ENCODE assay signal across 8 cellular contexts in genomic region chr4:38129452-38129830, GRCh38.
DNase-seq lines count a peak whose midpoint lies in the region; ATAC-seq, FAIRE-seq and TF ChIP-seq lines count a peak whose summit lies in the region.

No MANE protein-coding gene starts in this region.

- SMC1A ChIA-PET in GM12878 (lab: Charles Lee; ENCODE audit: uncharacterized antibody, unreplicated experiment) = interaction anchor here (1.0 to 7.7 kb wide), 19 partner anchors 10 to 675 kb away, joined by 3 to 102 read pairs (median 5); no protein-coding TSS in a partner anchor

- TF ChIP-seq RAD21 in GM12878 (IDR thresholded peaks at IDR 0.05; ENCODE audit: insufficient read depth, low read depth, low read length) = no peak

- ATAC-seq in GM12878 = no peak
- ATAC-seq in HG03520 (IDR thresholded peaks at IDR 0.05; ENCODE audit: unreplicated experiment) = no peak

- H3K4me3 ChIP-seq in GM12878 = no peak overlapping the region
- no peak overlapping the region for H3K4me3 ChIP-seq in transverse colon

- H3K4me1 ChIP-seq in GM12878 (ENCODE audit: control insufficient read depth, insufficient read depth, low read length) (peaks cover 82% of the 10 kb centered on the region), transverse colon (peaks cover 40 to 62% (median 54%) of the 10 kb centered on the region in 4 donors)

- no peaks in the 10 kb centered on the region for H3K27me3 Mint-ChIP-seq in activated naive CD4-positive, alpha-beta T cell treated with anti-CD3 and anti-CD28 coated beads, Interleukin-2, amount 10 ng/mL, durations not matched to agents 7 days and 5 days

- H3K36me3 Mint-ChIP-seq in activated naive CD4-positive, alpha-beta T cell treated with anti-CD3 and anti-CD28 coated beads, Interleukin-2, amount 10 ng/mL, durations not matched to agents 7 days and 5 days = peaks cover 76% of the 10 kb centered on the region

- TSS peak; percentile 63 for BruUV-seq in GM12878 (replicated peaks; lab: Mats Ljungman, UMichigan)

- peak overlapping the region; percentile 96 for H3K27ac ChIP-seq in GM12878 (ENCODE audit: control insufficient read depth, insufficient read depth)
- peak overlapping the region; percentile 28 to 57 (median 48) for H3K27ac ChIP-seq in transverse colon

- peaks cover 1 to 3% of the 10 kb centered on the region in 2 experiments; a peak in 3 of 4 replicates for H3K36me3 ChIP-seq in GM12878 (ENCODE audit: control insufficient read depth in 2 of 2, insufficient read depth in 2 of 2, low read length in 1 of 2)
- peaks cover 0 to 4% (median 0%) of the 10 kb centered on the region in 4 donors for H3K36me3 ChIP-seq in transverse colon

- H3K79me2 ChIP-seq in GM12878 (ENCODE audit: control insufficient read depth, insufficient read depth, low read length) = no peaks in the 10 kb centered on the region

- POLR2A ChIA-PET in GM12878 (lab: Charles Lee) (interaction anchor here (0.9 to 2.5 kb wide), 11 partner anchors 10 to 374 kb away, joined by 3 to 9 read pairs (median 4); no protein-coding TSS in a partner anchor), GM10248 (lab: Yijun Ruan, JAX) (interaction anchor here (1.1 to 2.2 kb wide), 5 partner anchors 10 to 33 kb away, joined by 3 to 9 read pairs (median 4); no protein-coding TSS in a partner anchor)

- TF ChIP-seq EP300 in GM12878 (IDR thresholded peaks at IDR 0.05; ENCODE audit: borderline replicate concordance in 1 of 2, control insufficient read depth in 1 of 2, low read depth in 2 of 2, low read length in 2 of 2) = no peak
- no peak for TF ChIP-seq EP300 in transverse colon (IDR thresholded peaks at IDR 0.05; ENCODE audit: low read depth)

- CTCF ChIA-PET in activated naive CD4-positive, alpha-beta T cell treated with anti-CD3 and anti-CD28 coated beads, Interleukin-2, amount 10 ng/mL, durations not matched to agents 7 days and 5 days (lab: Charles Lee) = interaction anchor here (1.1 to 1.3 kb wide), 2 partner anchors 51 to 55 kb away, joined by 3 to 6 read pairs; no protein-coding TSS in a partner anchor
- CTCF ChIA-PET in GM12878 (lab: Yijun Ruan, JAX) (interaction anchor here (0.8 to 2.4 kb wide), 14 partner anchors 10 to 731 kb away, joined by 3 to 14 read pairs (median 5); no protein-coding TSS in a partner anchor), GM10248 (lab: Yijun Ruan, JAX) (interaction anchor here (0.7 to 3.4 kb wide), 13 partner anchors 8 to 653 kb away, joined by 3 to 19 read pairs (median 5); partner anchors contain the start of gene TLR10)

- TF ChIP-seq CTCF in GM12878 (IDR thresholded peaks at IDR 0.05 in 2 of 3, conservative IDR thresholded peaks at IDR 0.05 in 1 of 3; ENCODE audit: control insufficient read depth in 2 of 3, extremely low read depth in 1 of 3, insufficient read depth in 1 of 3, low read depth in 3 of 3, low read length in 3 of 3) (no peak), transverse colon (IDR thresholded peaks at IDR 0.05) (no peak), GM10248 (IDR thresholded peaks at IDR 0.05; ENCODE audit: control extremely low read depth, extremely low read depth, low read depth, missing control alignments) (no peak)

- intact Hi-C loops in GM12878 (cut with micrococcal nuclease; ENCODE audit: unreplicated experiment) (loop anchor here (1.0 to 2.0 kb wide), 3 partner anchors 49 to 601 kb away; no protein-coding TSS in a partner anchor), transverse colon (cut with DNase I; ENCODE audit: low total_unique reads) (no loop called here)

- H3K27ac Mint-ChIP-seq in activated naive CD4-positive, alpha-beta T cell treated with anti-CD3 and anti-CD28 coated beads, Interleukin-2, amount 10 ng/mL, durations not matched to agents 7 days and 5 days = peak overlapping the region; percentile 85

- 0% methylated on average over 4 of the region's 4 CpGs for WGBS in GM12878 (ENCODE audit: insufficient coverage, insufficient replicate concordance, low lambda C conversion rate, missing lambda C conversion rate)
- 0 to 47% methylated on average over 1 to 4 of the region's 4 CpGs for WGBS in transverse colon (ENCODE audit: low coverage in 1 of 2), 2 donors

- peaks cover 70% of the 10 kb centered on the region for H3K4me1 Mint-ChIP-seq in activated naive CD4-positive, alpha-beta T cell treated with anti-CD3 and anti-CD28 coated beads, Interleukin-2, amount 10 ng/mL, durations not matched to agents 7 days and 5 days

- in situ Hi-C loops in GM12878 (cut with MboI) = loop anchor here (25.0 kb wide), 1 partner anchor 1483 kb away; no protein-coding TSS in a partner anchor
- in situ Hi-C loops in transverse colon (cut with MboI; ENCODE audit: low pct_ligation_motif_present in 1 of 4, low pct_unique_long_range_greater_than_20kb in 1 of 4, low sequenced_read_pairs in 3 of 4) = no loop called here

- no peak for DNase-seq in activated naive CD4-positive, alpha-beta T cell treated with anti-CD3 and anti-CD28 coated beads, Interleukin-2, amount 10 ng/mL, durations not matched to agents 7 days and 5 days
- no peak for DNase-seq in activated naive CD4-positive, alpha-beta T cell (lab: John Stamatoyannopoulos, UW)
- no peak for DNase-seq in GM12878 (ENCODE audit: low read depth, low spot score)
- peak; percentile 34 for DNase-seq in mucosa of gallbladder (ENCODE audit: low spot score)
- no peak for DNase-seq in transverse colon
- DNase-seq in Kasumi-1 (lab: John Stamatoyannopoulos, UW) = no peak
- no peak for DNase-seq in GM10248 (ENCODE audit: extremely low spot score)

- RAD21 ChIA-PET in GM12878 (lab: Charles Lee; ENCODE audit: unreplicated experiment) = interaction anchor here (0.8 to 9.1 kb wide), 21 partner anchors 14 to 674 kb away, joined by 3 to 128 read pairs (median 8); partner anchors contain the start of gene TLR10

- no peaks in the 10 kb centered on the region; the same call in 2 of the 3 replicates for H3K9me3 ChIP-seq in GM12878 (replicated peaks; ENCODE audit: control insufficient read depth, insufficient read depth, low read length)
- H3K9me3 ChIP-seq in transverse colon = no peaks in the 10 kb centered on the region

- no peaks in the 10 kb centered on the region for H4K20me1 ChIP-seq in GM12878 (ENCODE audit: control insufficient read depth, insufficient read depth)

- no peak overlapping the region for H3K4me3 Mint-ChIP-seq in activated naive CD4-positive, alpha-beta T cell treated with anti-CD3 and anti-CD28 coated beads, Interleukin-2, amount 10 ng/mL, durations not matched to agents 7 days and 5 days

- FAIRE-seq in GM12878 (lab: Jason Lieb, UNC) = no peak

- no peak overlapping the region for H2AFZ ChIP-seq in GM12878 (ENCODE audit: control insufficient read depth, low read depth, low read length)

- H3K9me3 Mint-ChIP-seq in activated naive CD4-positive, alpha-beta T cell treated with anti-CD3 and anti-CD28 coated beads, Interleukin-2, amount 10 ng/mL, durations not matched to agents 7 days and 5 days = no peaks in the 10 kb centered on the region

- TF ChIP-seq POLR2A in GM12878 (IDR thresholded peaks at IDR 0.05; ENCODE audit: low read depth, low read length) = no peak
- no peak for TF ChIP-seq POLR2A in transverse colon (IDR thresholded peaks at IDR 0.05)

- H3K9ac ChIP-seq in GM12878 (ENCODE audit: control insufficient read depth, insufficient read depth, low read length) = peak overlapping the region; percentile 45

- H3K27me3 ChIP-seq in GM12878 (replicated peaks in 1 of 2; ENCODE audit: control insufficient read depth in 2 of 2, insufficient read depth in 2 of 2, low read length in 1 of 2) (no peaks in the 10 kb centered on the region), transverse colon (no peaks in the 10 kb centered on the region)

- peak overlapping the region; percentile 78 for H3K4me2 ChIP-seq in GM12878 (ENCODE audit: control insufficient read depth, insufficient read depth)

TF ChIP-seq in GM12878, 131 proteins besides CTCF, POLR2A, EP300 and RAD21 (continues in another document):
- TF ChIP-seq IKZF2 (IDR thresholded peaks at IDR 0.05) (no peak), SPI1 (IDR thresholded peaks at IDR 0.05; ENCODE audit: borderline replicate concordance, insufficient read depth, low read depth, low read length) (no peak), PML (IDR thresholded peaks at IDR 0.05; ENCODE audit: low read length) (no peak), CBX3 (IDR thresholded peaks at IDR 0.05; ENCODE audit: borderline replicate concordance, low read depth) (no peak), ZNF274 (IDR thresholded peaks at IDR 0.05; ENCODE audit: insufficient read depth, insufficient read length) (no peak), ZNF687 (IDR thresholded peaks at IDR 0.05) (peak; percentile 8; the same call in 1 of the 2 replicates), MYC (IDR thresholded peaks at IDR 0.05; ENCODE audit: insufficient read depth, insufficient read length, insufficient replicate concordance, low read length, severe bottlenecking) (no peak), SMAD5 (IDR thresholded peaks at IDR 0.05; ENCODE audit: low read depth) (0 out of 2 replicates have a peak, but pooled peaks have one; percentile 10)
